ENCODE assay signal across 23 cellular contexts in genomic region chr3:99479768-99480167, GRCh38.
"Had no signal": no experiment of that assay in that cellular context is flagged by ENCODE, and none has a peak within 500 bp of the region (broad histone marks: within the 10 kb centered on the region; RNA-seq: fewer than 3 reads in every experiment).

No MANE protein-coding gene starts in this region.

- H3K4me3 ChIP-seq: SJSA1, SK-N-MC had no signal

- H3K27me3 ChIP-seq: SJSA1 had no signal

- H3K36me3 ChIP-seq: SJSA1 had no signal

- H3K27ac ChIP-seq: HL-60, SJSA1, SK-N-MC had no signal

- DNase-seq: KBM-7, NCI-H1092, NCI-H1105 treated with DMSO at 0.1 percent for 48 hours, NCI-H1417 treated with DMSO at 0.1 percent for 48 hours, NCI-H146, NCI-H1694 treated with DMSO at 0.1 percent for 48 hours, NCI-H1930, NCI-H2081, NCI-H2107, NCI-H2171, NCI-H226, NCI-H446, NCI-H510A, NCI-H524 treated with DMSO at 0.1 percent for 48 hours, NCI-H69, NCI-H774, Right ventricle myocardium superior, RPMI8226, SIG-M5, SW 1271 had no signal
